Comparison of ENCODE assay signal across 15 cellular contexts in the genomic region with DNA sequence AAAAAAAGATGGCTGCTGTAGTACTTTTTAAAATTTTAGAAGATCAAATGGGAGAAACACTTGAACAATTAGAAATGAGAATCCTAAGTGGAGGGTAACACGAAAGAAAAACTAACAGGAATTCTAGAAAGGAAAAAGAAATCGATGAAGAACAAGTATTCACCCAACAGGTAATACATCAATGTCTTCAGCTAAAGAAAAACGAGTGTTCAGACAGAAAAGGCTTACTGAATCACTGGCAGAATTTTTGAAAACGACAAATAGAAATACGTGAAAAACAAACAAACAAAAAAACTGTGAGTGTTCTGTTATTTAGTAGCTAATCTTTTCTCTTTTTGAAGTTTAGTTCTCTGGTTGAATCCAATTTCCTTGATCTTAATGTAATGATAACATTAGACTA. TPM values are rescaled to one million over a fixed set of nuclear protein-coding genes. Genes with fewer than 3 reads are reported as not detected.
A peak's percentile ranks its signal among the peaks of the same experiment; 100 is the strongest.
DNase-seq lines count a peak whose midpoint lies in the region; FAIRE-seq and TF ChIP-seq lines count a peak whose summit lies in the region.
"Had no signal": no experiment of that assay in that cellular context is flagged by ENCODE, and none has a peak within 500 bp of the region (broad histone marks: within the 10 kb centered on the region; RNA-seq: fewer than 3 reads in every experiment).

No MANE protein-coding gene starts in this region.

- H3K9ac ChIP-seq in Loucy (ENCODE audit: low read depth, low read length, poor library complexity, severe bottlenecking) = peak overlapping the region; percentile 91
- no peak overlapping the region for H3K9ac ChIP-seq in astrocyte (ENCODE audit: low read length)

- H3K79me2 ChIP-seq in Loucy (ENCODE audit: insufficient read depth, low read length) (peaks cover 86% of the 10 kb centered on the region), astrocyte (ENCODE audit: insufficient read depth, low read length) (peaks cover 61% of the 10 kb centered on the region)

- H3K27ac ChIP-seq in astrocyte (ENCODE audit: low read depth, low read length) = no peak overlapping the region
- H3K27ac ChIP-seq: neutrophil, suprapubic skin had no signal

- H3K4me1 ChIP-seq in Loucy (ENCODE audit: insufficient read depth, low read length, poor library complexity, severe bottlenecking) (peaks cover 61% of the 10 kb centered on the region), astrocyte (ENCODE audit: insufficient read depth, low read length) (peaks cover 15% of the 10 kb centered on the region)

- no peaks in the 10 kb centered on the region for H3K9me2 ChIP-seq in Loucy (replicated peaks; ENCODE audit: low read depth, low read length)

- H3K4me3 Mint-ChIP-seq in activated T-cell treated with anti-CD3 and anti-CD28 coated beads, Interleukin-2, amount 50 U/mL, for 24 hours = peak overlapping the region; percentile 90
- H3K4me3 Mint-ChIP-seq in astrocyte (ENCODE audit: unreplicated experiment) (no peak overlapping the region), progenitor cell of endocrine pancreas (ENCODE audit: low read depth) (peak overlapping the region; percentile 97)

- H3K9me3 Mint-ChIP-seq in activated T-cell treated with anti-CD3 and anti-CD28 coated beads, Interleukin-2, amount 50 U/mL, for 24 hours = no peaks in the 10 kb centered on the region
- no peaks in the 10 kb centered on the region for H3K9me3 Mint-ChIP-seq in astrocyte (ENCODE audit: unreplicated experiment)
- no peaks in the 10 kb centered on the region for H3K9me3 Mint-ChIP-seq in progenitor cell of endocrine pancreas (ENCODE audit: low read depth)
- H3K9me3 Mint-ChIP-seq: activated B cell treated with CpG ODN at 0.5 μM for 24 hours had no signal

- peak overlapping the region; percentile 92 for H3K4me2 ChIP-seq in Loucy (ENCODE audit: low read depth, low read length, poor library complexity, severe bottlenecking)
- peak overlapping the region; percentile 96 for H3K4me2 ChIP-seq in astrocyte (ENCODE audit: low read length)

- TF ChIP-seq CTCF in Loucy (conservative IDR thresholded peaks at IDR 0.05; ENCODE audit: low read length) (no peak), astrocyte (IDR thresholded peaks at IDR 0.05; ENCODE audit: insufficient read depth, low read depth, low read length) (no peak), progenitor cell of endocrine pancreas (IDR thresholded peaks at IDR 0.05; ENCODE audit: unreplicated experiment) (no peak)

- no peak for FAIRE-seq in astrocyte (lab: Jason Lieb, UNC)
- FAIRE-seq in frontal cortex (lab: Jason Lieb, UNC) = no peak

- H4K20me1 ChIP-seq in Loucy (ENCODE audit: insufficient read depth, low read length, poor library complexity, severe bottlenecking) (peaks cover 64% of the 10 kb centered on the region), astrocyte (ENCODE audit: insufficient read depth, low read length) (no peaks in the 10 kb centered on the region)

- no peaks in the 10 kb centered on the region for H3K27me3 Mint-ChIP-seq in activated T-cell treated with anti-CD3 and anti-CD28 coated beads, Interleukin-2, amount 50 U/mL, for 24 hours
- H3K27me3 Mint-ChIP-seq in astrocyte (ENCODE audit: low read depth, unreplicated experiment) (no peaks in the 10 kb centered on the region), progenitor cell of endocrine pancreas (no peaks in the 10 kb centered on the region)
- H3K27me3 Mint-ChIP-seq: activated B cell treated with CpG ODN at 0.5 μM for 24 hours had no signal

- H3K4me3 ChIP-seq in Loucy (ENCODE audit: low read length, poor library complexity, severe bottlenecking) = peak overlapping the region; percentile 83
- peak overlapping the region; percentile 88 for H3K4me3 ChIP-seq in astrocyte (ENCODE audit: insufficient read depth, low read depth, low read length)
- H3K4me3 ChIP-seq: suprapubic skin had no signal

- H3K9me3 ChIP-seq in Loucy (ENCODE audit: insufficient read depth, low read depth, low read length) (no peaks in the 10 kb centered on the region), astrocyte (ENCODE audit: insufficient read depth, low read depth, low read length) (no peaks in the 10 kb centered on the region)
- H3K9me3 ChIP-seq: neutrophil, suprapubic skin had no signal

- H3K27ac Mint-ChIP-seq in activated T-cell treated with anti-CD3 and anti-CD28 coated beads, Interleukin-2, amount 50 U/mL, for 24 hours = peak overlapping the region; percentile 83
- H3K27ac Mint-ChIP-seq in astrocyte (ENCODE audit: unreplicated experiment) = no peak overlapping the region
- peak overlapping the region; percentile 79 for H3K27ac Mint-ChIP-seq in progenitor cell of endocrine pancreas
- H3K27ac Mint-ChIP-seq: activated B cell treated with CpG ODN at 0.5 μM for 24 hours had no signal

- H2AFZ ChIP-seq in Loucy (ENCODE audit: low read length) (no peak overlapping the region), astrocyte (ENCODE audit: low read depth, low read length) (no peak overlapping the region)

- no peaks in the 10 kb centered on the region for H3F3A ChIP-seq in Loucy (ENCODE audit: low read depth)

- no peak for DNase-seq in activated T-cell treated with anti-CD3 and anti-CD28 coated beads, Interleukin-2, amount 50 U/mL, for 24 hours
- DNase-seq in activated T-cell treated with anti-CD3 and anti-CD28 coated beads for 4 hours (no peak), astrocyte (ENCODE audit: low read depth) (no peak), progenitor cell of endocrine pancreas (ENCODE audit: low spot score, unreplicated experiment) (no peak), frontal cortex (ENCODE audit: low spot score in 2 of 2) (no peak), NCI-H82 (lab: John Stamatoyannopoulos, UW) (no peak)
- no peak for DNase-seq in activated CD4-positive, CD25-positive, alpha-beta regulatory T cell (lab: John Stamatoyannopoulos, UW)
- DNase-seq: activated B cell treated with CpG ODN at 0.5 μM for 24 hours; aorta; islet precursor cell; NCI-H1694; stimulated activated CD4-positive, alpha-beta T cell treated with anti-CD3 and anti-CD28 coated beads, Interleukin-4, amount 100 ng/mL, for 24 hours had no signal

- peaks cover 6% of the 10 kb centered on the region; the same call in 1 of the 2 replicates for H3K36me3 ChIP-seq in Loucy (ENCODE audit: insufficient read depth, low read length)
- peaks cover 2% of the 10 kb centered on the region for H3K36me3 ChIP-seq in astrocyte (ENCODE audit: insufficient read depth, low read length)
- H3K36me3 ChIP-seq: neutrophil, suprapubic skin had no signal

- peaks cover 73% of the 10 kb centered on the region for H3K36me3 Mint-ChIP-seq in activated T-cell treated with anti-CD3 and anti-CD28 coated beads, Interleukin-2, amount 50 U/mL, for 24 hours (ENCODE audit: low read depth)
- H3K36me3 Mint-ChIP-seq in astrocyte (ENCODE audit: low read depth, unreplicated experiment) (no peaks in the 10 kb centered on the region), progenitor cell of endocrine pancreas (ENCODE audit: insufficient read depth) (peaks cover 3% of the 10 kb centered on the region)

- no peaks in the 10 kb centered on the region for H3K27me3 ChIP-seq in Loucy (ENCODE audit: insufficient read depth, low read length, poor library complexity, severe bottlenecking)
- H3K27me3 ChIP-seq in astrocyte (ENCODE audit: insufficient read depth, low read length) = no peaks in the 10 kb centered on the region
- H3K27me3 ChIP-seq: neutrophil, suprapubic skin had no signal

- H3K4me1 Mint-ChIP-seq in activated T-cell treated with anti-CD3 and anti-CD28 coated beads, Interleukin-2, amount 50 U/mL, for 24 hours (ENCODE audit: low read depth) = peaks cover 63% of the 10 kb centered on the region
- H3K4me1 Mint-ChIP-seq in astrocyte (ENCODE audit: low read depth, unreplicated experiment) = peaks cover 8% of the 10 kb centered on the region
- peaks cover 32% of the 10 kb centered on the region for H3K4me1 Mint-ChIP-seq in progenitor cell of endocrine pancreas (ENCODE audit: low read depth)

RNA-seq across cellular contexts. Expression of a gene that starts 1.8 kb away (rescaled TPM):
- 9.0 and 10.0 TPM in 2 replicates for total RNA-seq in astrocyte
- 28.1 and 32.5 TPM in 2 replicates for total RNA-seq in progenitor cell of endocrine pancreas
- 4.9 TPM for total RNA-seq in frontal cortex
